Comparison of ENCODE assay signal across 8 cellular contexts in the genomic region with DNA sequence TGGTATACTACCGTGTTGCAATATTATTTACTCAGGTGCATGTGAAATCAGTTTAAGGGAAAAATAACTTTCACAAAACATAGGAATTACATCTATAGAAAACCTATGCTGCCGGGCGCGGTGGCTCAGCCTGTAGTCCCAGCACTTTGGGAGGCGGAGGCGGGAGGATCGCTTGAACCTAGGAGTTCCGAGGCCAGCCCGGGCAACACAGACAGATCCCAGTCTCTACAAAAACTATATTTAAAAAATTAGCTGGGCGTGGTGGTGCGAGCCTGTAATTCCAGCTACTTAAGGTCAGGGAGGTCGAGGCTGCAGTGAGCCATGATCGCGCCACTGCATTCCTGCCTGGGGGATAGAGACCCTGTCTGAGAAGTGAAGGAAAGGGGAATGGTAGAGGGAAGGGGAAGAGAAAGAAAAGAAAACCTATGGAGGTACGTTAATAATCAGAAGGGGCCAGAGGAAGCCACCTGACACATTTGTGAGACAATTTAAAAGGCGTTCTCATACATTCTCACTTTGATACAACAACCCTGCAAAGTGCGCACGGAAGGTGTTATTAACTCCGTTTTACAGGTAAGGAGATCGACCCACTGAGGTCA. TPM values are rescaled to one million over a fixed set of nuclear protein-coding genes. Genes with fewer than 3 reads are reported as not detected.
DNase-seq lines count a peak whose midpoint lies in the region; ATAC-seq and TF ChIP-seq lines count a peak whose summit lies in the region.

No MANE protein-coding gene starts in this region.

- DNase-seq in HFFc6 (no peak), hepatocyte (ENCODE audit: low spot score) (no peak), smooth muscle cell (lab: John Stamatoyannopoulos, UW; ENCODE audit: unreplicated experiment) (no peak), NCI-H510A (lab: John Stamatoyannopoulos, UW) (no peak), mesenteric fat pad (ENCODE audit: low spot score) (no peak), iPS-NIHi7 (ENCODE audit: extremely low spot score) (no peak)
- peak; percentile 4 for DNase-seq in activated CD8-positive, alpha-beta T cell treated with anti-CD3 and anti-CD28 coated beads for 36 hours

- no peaks in the 10 kb centered on the region for H3K36me3 ChIP-seq in hepatocyte (replicated peaks; ENCODE audit: insufficient read depth, low read depth)
- H3K36me3 ChIP-seq in smooth muscle cell (ENCODE audit: low read depth), result no peaks in the 10 kb centered on the region

- H3K4me2 ChIP-seq in hepatocyte, result peak overlapping the region; percentile 91
- H3K4me2 ChIP-seq in smooth muscle cell, result peak overlapping the region; percentile 96

- peak overlapping the region; percentile 41 for H3K4me3 ChIP-seq in hepatocyte
- peak overlapping the region; percentile 89 for H3K4me3 ChIP-seq in smooth muscle cell

- peak overlapping the region; percentile 85 for H3K27ac ChIP-seq in hepatocyte
- no peak overlapping the region for H3K27ac ChIP-seq in smooth muscle cell (ENCODE audit: low read depth)

- peak overlapping the region; percentile 88 for H3K27ac Mint-ChIP-seq in HFFc6
- H3K27ac Mint-ChIP-seq in activated CD8-positive, alpha-beta T cell treated with anti-CD3 and anti-CD28 coated beads for 36 hours, result peak overlapping the region; percentile 92

- peaks cover 11% of the 10 kb centered on the region for H3K9me3 Mint-ChIP-seq in HFFc6
- H3K9me3 Mint-ChIP-seq in activated CD8-positive, alpha-beta T cell treated with anti-CD3 and anti-CD28 coated beads for 36 hours, result peaks cover 3% of the 10 kb centered on the region

- intact Hi-C loops in activated CD8-positive, alpha-beta T cell treated with anti-CD3 and anti-CD28 coated beads for 36 hours (cut with micrococcal nuclease), result no loop called here

- TF ChIP-seq CTCF in HFFc6 (IDR thresholded peaks at IDR 0.05), result no peak
- no peak for TF ChIP-seq CTCF in activated CD8-positive, alpha-beta T cell treated with anti-CD3 and anti-CD28 coated beads for 36 hours (IDR thresholded peaks at IDR 0.05)
- TF ChIP-seq CTCF in hepatocyte (IDR thresholded peaks at IDR 0.05; ENCODE audit: poor library complexity), result no peak
- TF ChIP-seq CTCF in smooth muscle cell (IDR thresholded peaks at IDR 0.05; ENCODE audit: borderline replicate concordance, insufficient read depth, poor library complexity, severe bottlenecking), result no peak

- H3K36me3 Mint-ChIP-seq in HFFc6 (ENCODE audit: low read depth), result peaks cover 5% of the 10 kb centered on the region
- peaks cover 15% of the 10 kb centered on the region for H3K36me3 Mint-ChIP-seq in activated CD8-positive, alpha-beta T cell treated with anti-CD3 and anti-CD28 coated beads for 36 hours (ENCODE audit: low read depth)

- H3K4me1 Mint-ChIP-seq in HFFc6 (ENCODE audit: low read depth), result peaks cover 26% of the 10 kb centered on the region
- H3K4me1 Mint-ChIP-seq in activated CD8-positive, alpha-beta T cell treated with anti-CD3 and anti-CD28 coated beads for 36 hours (ENCODE audit: low read depth), result peaks cover 23% of the 10 kb centered on the region

- no peaks in the 10 kb centered on the region for H3K9me2 ChIP-seq in hepatocyte (replicated peaks; ENCODE audit: insufficient read depth)

- H3K27me3 ChIP-seq in hepatocyte, result no peaks in the 10 kb centered on the region
- H3K27me3 ChIP-seq in smooth muscle cell (ENCODE audit: low read depth), result peaks cover 16% of the 10 kb centered on the region

- H2AFZ ChIP-seq in hepatocyte (peak overlapping the region; percentile 93), smooth muscle cell (ENCODE audit: low read depth) (peak overlapping the region; percentile 100)

- POLR2A ChIA-PET in activated CD8-positive, alpha-beta T cell treated with anti-CD3 and anti-CD28 coated beads for 36 hours (lab: Charles Lee), result interaction anchor here (1.0 to 1.2 kb wide), 2 partner anchors 8 to 27 kb away, joined by 4 read pairs; no protein-coding TSS in a partner anchor

- no peaks in the 10 kb centered on the region for H3K27me3 Mint-ChIP-seq in HFFc6 (ENCODE audit: insufficient read depth)
- peaks cover 4% of the 10 kb centered on the region for H3K27me3 Mint-ChIP-seq in activated CD8-positive, alpha-beta T cell treated with anti-CD3 and anti-CD28 coated beads for 36 hours

- CTCF ChIA-PET in activated CD8-positive, alpha-beta T cell treated with anti-CD3 and anti-CD28 coated beads for 36 hours (lab: Charles Lee), result interaction anchor here (1.2 to 2.1 kb wide), 3 partner anchors 11 to 27 kb away, joined by 3 to 7 read pairs (median 4); partner anchors contain the start of gene UBR1

- H3K9me3 ChIP-seq in hepatocyte (ENCODE audit: low read depth), result no peaks in the 10 kb centered on the region
- H3K9me3 ChIP-seq in smooth muscle cell (replicated peaks; ENCODE audit: low read depth), result no peaks in the 10 kb centered on the region

- 26% methylated on average over 20 of the region's 20 CpGs for WGBS in hepatocyte (ENCODE audit: low lambda C conversion rate, missing lambda C conversion rate)
- WGBS in smooth muscle cell (ENCODE audit: low lambda C conversion rate), result 30% methylated on average over 20 of the region's 20 CpGs

- no peaks in the 10 kb centered on the region for H4K20me1 ChIP-seq in hepatocyte (ENCODE audit: insufficient read depth, poor library complexity, severe bottlenecking)
- H4K20me1 ChIP-seq in smooth muscle cell (ENCODE audit: low read depth), result no peaks in the 10 kb centered on the region

- peaks cover 14% of the 10 kb centered on the region for H3K79me2 ChIP-seq in hepatocyte
- no peaks in the 10 kb centered on the region for H3K79me2 ChIP-seq in smooth muscle cell (ENCODE audit: low read depth)

- peak overlapping the region; percentile 51 for H3K9ac ChIP-seq in smooth muscle cell (ENCODE audit: low read depth)

- peak overlapping the region; percentile 93 for H3K4me3 Mint-ChIP-seq in HFFc6
- H3K4me3 Mint-ChIP-seq in activated CD8-positive, alpha-beta T cell treated with anti-CD3 and anti-CD28 coated beads for 36 hours, result peak overlapping the region; percentile 85

- ATAC-seq in activated CD8-positive, alpha-beta T cell treated with anti-CD3 and anti-CD28 coated beads for 36 hours, result no peak
- ATAC-seq in GM18502 (IDR thresholded peaks at IDR 0.05; ENCODE audit: poor library complexity, unreplicated experiment), result no peak

- H3K4me1 ChIP-seq in hepatocyte (ENCODE audit: insufficient read depth) (peaks cover 4% of the 10 kb centered on the region), smooth muscle cell (ENCODE audit: low read depth) (no peaks in the 10 kb centered on the region)

- H3F3A ChIP-seq in smooth muscle cell (ENCODE audit: low read depth), result no peaks in the 10 kb centered on the region

RNA-seq across cellular contexts. Expression of gene TMEM62, which starts 0.5 kb away (rescaled TPM):
- total RNA-seq in HFFc6 (2021; fragmentation: NEBNext Ultra II Directional; extraction: Animal tissue kit (Norgen Biotek cat#: 25700)), result 10 to 100 TPM in 4 of 6 experiments, 1 to 10 TPM in 2; 8.2 to 12.1 (median 11.2) TPM
- 10 to 100 TPM; 10.5 to 11.6 TPM for total RNA-seq in activated CD8-positive, alpha-beta T cell treated with anti-CD3 and anti-CD28 coated beads for 36 hours
- total RNA-seq in hepatocyte (25.7 and 34.0 TPM in 2 replicates), smooth muscle cell (9.0 and 12.0 TPM in 2 replicates), mesenteric fat pad (25.2 TPM)
- polyA plus RNA-seq in hepatocyte (14.4 and 17.3 TPM in 2 replicates), smooth muscle cell (3.1 and 8.8 TPM in 2 replicates)

RNA-seq across cellular contexts. Expression of gene UBR1, which starts 27.1 kb away (rescaled TPM):
- total RNA-seq in HFFc6 (2021; fragmentation: NEBNext Ultra II Directional; extraction: Animal tissue kit (Norgen Biotek cat#: 25700)), result 10 to 100 TPM; 24.6 to 30.1 (median 26.8) TPM
- 10 to 100 TPM; 27.3 to 29.2 TPM for total RNA-seq in activated CD8-positive, alpha-beta T cell treated with anti-CD3 and anti-CD28 coated beads for 36 hours
- 31.0 and 32.5 TPM in 2 replicates for total RNA-seq in hepatocyte
- 11.9 and 14.8 TPM in 2 replicates for polyA plus RNA-seq in hepatocyte
- 20.5 and 24.0 TPM in 2 replicates for total RNA-seq in smooth muscle cell
- polyA plus RNA-seq in smooth muscle cell, result 8.7 and 9.5 TPM in 2 replicates
- 40.2 TPM for total RNA-seq in mesenteric fat pad

RNA-seq across cellular contexts. Expression of gene CCNDBP1, which starts 52.3 kb away (rescaled TPM):
- total RNA-seq in HFFc6 (2021; fragmentation: NEBNext Ultra II Directional; extraction: Animal tissue kit (Norgen Biotek cat#: 25700)), result 10 to 100 TPM; 50.9 to 60.7 (median 57.2) TPM
- 10 to 100 TPM; 49.2 to 54.1 TPM for total RNA-seq in activated CD8-positive, alpha-beta T cell treated with anti-CD3 and anti-CD28 coated beads for 36 hours
- total RNA-seq in hepatocyte (56.7 and 60.3 TPM in 2 replicates), smooth muscle cell (29.6 and 30.5 TPM in 2 replicates), mesenteric fat pad (56.3 TPM)
- polyA plus RNA-seq in hepatocyte (53.2 and 53.5 TPM in 2 replicates), smooth muscle cell (22.1 and 33.4 TPM in 2 replicates)
